ENCODE assay signal across 18 cellular contexts in the genomic region with DNA sequence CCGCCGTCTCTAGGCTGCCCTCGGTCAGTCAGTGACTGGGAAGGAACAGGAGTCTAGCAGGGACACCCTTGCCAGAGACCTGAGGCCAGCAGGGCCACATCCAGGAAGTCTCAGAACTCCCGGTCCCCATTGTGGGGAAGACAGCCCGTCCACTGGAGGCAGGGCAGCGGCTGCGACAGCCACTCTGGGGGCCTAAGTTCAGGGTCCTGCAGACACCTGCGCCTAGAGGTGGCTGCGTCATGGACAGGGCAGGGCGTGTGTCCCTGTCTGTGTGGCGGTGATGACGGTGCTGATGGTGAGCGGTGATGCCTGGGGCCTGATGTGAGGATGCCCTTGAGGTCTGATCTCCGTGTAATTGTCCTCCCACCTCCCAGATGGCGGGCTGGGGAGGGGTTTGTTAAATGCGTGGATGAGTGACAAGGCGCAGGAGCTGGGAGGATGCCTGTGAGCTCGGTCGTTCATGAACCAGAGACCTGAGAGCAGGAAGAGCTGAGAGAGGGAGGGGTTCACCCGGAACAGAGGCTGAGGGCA.
A peak's percentile ranks its signal among the peaks of the same experiment; 100 is the strongest.
DNase-seq lines count a peak whose midpoint lies in the region; ATAC-seq and TF ChIP-seq lines count a peak whose summit lies in the region.
"Had no signal": no experiment of that assay in that cellular context is flagged by ENCODE, and none has a peak within 500 bp of the region (broad histone marks: within the 10 kb centered on the region; RNA-seq: fewer than 3 reads in every experiment).

No MANE protein-coding gene starts in this region.

- H3K9me3 ChIP-seq in muscle layer of colon (ENCODE audit: low read length): no peaks in the 10 kb centered on the region
- H3K9me3 ChIP-seq in suprapubic skin: no peaks in the 10 kb centered on the region
- H3K9me3 ChIP-seq: thyroid gland had no signal

- peaks cover 6% of the 10 kb centered on the region for H3K27me3 Mint-ChIP-seq in activated CD4-positive, alpha-beta T cell treated with anti-CD3 and anti-CD28 coated beads for 36 hours
- H3K27me3 Mint-ChIP-seq in activated CD4-positive, alpha-beta T cell treated with anti-CD3 and anti-CD28 coated beads, Interleukin-2, amount 10 ng/mL, durations not matched to agents 24 days and 14 days: peaks cover 2% of the 10 kb centered on the region

- H3K4me1 ChIP-seq in muscle layer of colon (ENCODE audit: insufficient read depth, low read length) (peaks cover 21% of the 10 kb centered on the region), suprapubic skin (peaks cover 11% of the 10 kb centered on the region)
- H3K4me1 ChIP-seq: parathyroid adenoma, thyroid gland had no signal

- DNase-seq in activated CD4-positive, alpha-beta T cell treated with anti-CD3 and anti-CD28 coated beads for 36 hours: no peak
- no peak for DNase-seq in activated CD4-positive, alpha-beta T cell treated with anti-CD3 and anti-CD28 coated beads, Interleukin-2, amount 10 ng/mL, durations not matched to agents 24 days and 14 days
- no peak for DNase-seq in astrocyte of the cerebellum (ENCODE audit: low read depth)
- DNase-seq in suprapubic skin (ENCODE audit: low spot score in 2 of 2): no peak
- no peak for DNase-seq in putamen (ENCODE audit: low spot score)
- DNase-seq: activated CD4-positive, CD25-positive, alpha-beta regulatory T cell treated with anti-CD3 and anti-CD28 coated beads, Interleukin-2, amount 50 U/mL, for 72 hours; anterior cingulate cortex; CD4-positive, alpha-beta T cell; NCI-H2029; NCI-H82; T-helper 1 cell; thyroid gland had no signal

- H3K27me3 ChIP-seq in muscle layer of colon (ENCODE audit: control insufficient read depth in 1 of 2, insufficient read depth in 2 of 2, low read length in 2 of 2): no peaks in the 10 kb centered on the region
- H3K27me3 ChIP-seq in suprapubic skin: no peaks in the 10 kb centered on the region
- H3K27me3 ChIP-seq: thyroid gland had no signal

- no peak for TF ChIP-seq EP300 in suprapubic skin (IDR thresholded peaks at IDR 0.05)

- no peak for TF ChIP-seq POLR2A in suprapubic skin (IDR thresholded peaks at IDR 0.05)

- peak overlapping the region; percentile 21 for H3K27ac ChIP-seq in muscle layer of colon (ENCODE audit: low read depth, low read length)
- no peak overlapping the region for H3K27ac ChIP-seq in suprapubic skin
- H3K27ac ChIP-seq: parathyroid adenoma, thyroid gland had no signal

- POLR2A ChIA-PET in activated CD4-positive, alpha-beta T cell treated with anti-CD3 and anti-CD28 coated beads for 36 hours (lab: Charles Lee): interaction anchor here (0.6 kb wide), 1 partner anchor 41 kb away, joined by 3 read pairs; no protein-coding TSS in a partner anchor

- H3K4me3 ChIP-seq in astrocyte of the cerebellum (ENCODE audit: low read depth, low read length) (peak overlapping the region; percentile 17), muscle layer of colon (ENCODE audit: low read depth in 1 of 2, low read length in 2 of 2) (peak overlapping the region; percentile 34 to 59), suprapubic skin (peak overlapping the region; percentile 12)
- H3K4me3 ChIP-seq: GM12878, thyroid gland had no signal

- peaks cover 5% of the 10 kb centered on the region for H3K4me1 Mint-ChIP-seq in activated CD4-positive, alpha-beta T cell treated with anti-CD3 and anti-CD28 coated beads for 36 hours
- H3K4me1 Mint-ChIP-seq in activated CD4-positive, alpha-beta T cell treated with anti-CD3 and anti-CD28 coated beads, Interleukin-2, amount 10 ng/mL, durations not matched to agents 24 days and 14 days: peaks cover 2% of the 10 kb centered on the region

- in situ Hi-C loops in astrocyte of the cerebellum (cut with HindIII; ENCODE audit: low sequenced_read_pairs): no loop called here

- H3K27ac Mint-ChIP-seq in activated CD4-positive, alpha-beta T cell treated with anti-CD3 and anti-CD28 coated beads for 36 hours: no peak overlapping the region
- H3K27ac Mint-ChIP-seq in activated CD4-positive, alpha-beta T cell treated with anti-CD3 and anti-CD28 coated beads, Interleukin-2, amount 10 ng/mL, durations not matched to agents 24 days and 14 days: no peak overlapping the region
- H3K27ac Mint-ChIP-seq: CD4-positive, alpha-beta T cell; dendritic cell treated with granulocyte-macrophage colony-stimulating factor and Interleukin-4, amounts not matched to agents 40 ng/mL and 50 ng/mL, for 4 days had no signal

- H3K9me3 Mint-ChIP-seq in activated CD4-positive, alpha-beta T cell treated with anti-CD3 and anti-CD28 coated beads for 36 hours (ENCODE audit: low read depth): no peaks in the 10 kb centered on the region
- H3K9me3 Mint-ChIP-seq in activated CD4-positive, alpha-beta T cell treated with anti-CD3 and anti-CD28 coated beads, Interleukin-2, amount 10 ng/mL, durations not matched to agents 24 days and 14 days: no peaks in the 10 kb centered on the region
- H3K9me3 Mint-ChIP-seq: CD4-positive, alpha-beta T cell; dendritic cell treated with granulocyte-macrophage colony-stimulating factor and Interleukin-4, amounts not matched to agents 40 ng/mL and 50 ng/mL, for 4 days had no signal

- H3K36me3 ChIP-seq in muscle layer of colon (ENCODE audit: insufficient read depth, low read length) (no peaks in the 10 kb centered on the region), suprapubic skin (no peaks in the 10 kb centered on the region)
- H3K36me3 ChIP-seq: thyroid gland had no signal

- peak; percentile 6 for ATAC-seq in activated CD4-positive, alpha-beta T cell treated with anti-CD3 and anti-CD28 coated beads for 36 hours
- no peak for ATAC-seq in GM21526 (IDR thresholded peaks at IDR 0.05; ENCODE audit: low FRiP score, unreplicated experiment)
- no peak for ATAC-seq in HG03571 (IDR thresholded peaks at IDR 0.05; ENCODE audit: unreplicated experiment)
- ATAC-seq: GM12878 had no signal

- CTCF ChIA-PET in activated CD4-positive, alpha-beta T cell treated with anti-CD3 and anti-CD28 coated beads for 36 hours (lab: Charles Lee): interaction anchor here (0.6 kb wide), 1 partner anchor 293 kb away, joined by 3 read pairs; no protein-coding TSS in a partner anchor

- intact Hi-C loops in activated CD4-positive, alpha-beta T cell treated with anti-CD3 and anti-CD28 coated beads for 36 hours (cut with DNase I, micrococcal nuclease): no loop called here
- intact Hi-C loops in activated CD4-positive, alpha-beta T cell treated with anti-CD3 and anti-CD28 coated beads, Interleukin-2, amount 10 ng/mL, durations not matched to agents 24 days and 14 days (cut with micrococcal nuclease): no loop called here

- no peak overlapping the region for H3K9ac ChIP-seq in muscle layer of colon (ENCODE audit: low read length)
- H3K9ac ChIP-seq: parathyroid adenoma had no signal

- H3K4me3 Mint-ChIP-seq in activated CD4-positive, alpha-beta T cell treated with anti-CD3 and anti-CD28 coated beads for 36 hours: peak overlapping the region; percentile 33
- H3K4me3 Mint-ChIP-seq in activated CD4-positive, alpha-beta T cell treated with anti-CD3 and anti-CD28 coated beads, Interleukin-2, amount 10 ng/mL, durations not matched to agents 24 days and 14 days: no peak overlapping the region
- H3K4me3 Mint-ChIP-seq: dendritic cell treated with granulocyte-macrophage colony-stimulating factor and Interleukin-4, amounts not matched to agents 40 ng/mL and 50 ng/mL, for 4 days had no signal

- TF ChIP-seq CTCF in astrocyte of the cerebellum (IDR thresholded peaks at IDR 0.05; ENCODE audit: low read depth, low read length, missing control alignments) (no peak), suprapubic skin (IDR thresholded peaks at IDR 0.05) (no peak)

- WGBS in suprapubic skin: 47% methylated on average over 10 of the region's 20 CpGs

- H3K36me3 Mint-ChIP-seq in activated CD4-positive, alpha-beta T cell treated with anti-CD3 and anti-CD28 coated beads for 36 hours (ENCODE audit: low read depth): no peaks in the 10 kb centered on the region
- H3K36me3 Mint-ChIP-seq in activated CD4-positive, alpha-beta T cell treated with anti-CD3 and anti-CD28 coated beads, Interleukin-2, amount 10 ng/mL, durations not matched to agents 24 days and 14 days (ENCODE audit: low read depth): no peaks in the 10 kb centered on the region
